8 cellular contexts compared by ENCODE assay signal in genomic region chr14:90495357-90496276, GRCh38.
DNase-seq lines count a peak whose midpoint lies in the region; ATAC-seq and TF ChIP-seq lines count a peak whose summit lies in the region.

No MANE protein-coding gene starts in this region.

- DNase-seq in cardiac muscle cell (ENCODE audit: low read depth in 1 of 2, low spot score in 1 of 2) (peak; percentile 82 to 94), left ventricle myocardium inferior (no peak), RPMI7951 (ENCODE audit: low read depth) (peak; percentile 64), mammary epithelial cell (peak; percentile 51), mesenchymal stem cell (peak; percentile 75), omental fat pad (ENCODE audit: low spot score) (no peak)

- CTCF ChIA-PET in mammary epithelial cell (lab: Charles Lee; ENCODE audit: low non-redundant PET): no interaction called here

- H3K4me2 ChIP-seq in mammary epithelial cell (ENCODE audit: insufficient read depth, low read depth, low read length) (no peak overlapping the region), mesenchymal stem cell (ENCODE audit: low read length, poor library complexity, severe bottlenecking) (no peak overlapping the region)

- no peak overlapping the region for H2AK5ac ChIP-seq in mesenchymal stem cell (ENCODE audit: low read length, severe bottlenecking)

- no peaks in the 10 kb centered on the region for H3K4me1 ChIP-seq in cardiac muscle cell (ENCODE audit: low read depth)
- H3K4me1 ChIP-seq in left ventricle myocardium inferior: peaks cover 20% of the 10 kb centered on the region
- peaks cover 6% of the 10 kb centered on the region for H3K4me1 ChIP-seq in mammary epithelial cell (ENCODE audit: insufficient read depth, low read length)
- peaks cover 4% of the 10 kb centered on the region for H3K4me1 ChIP-seq in mesenchymal stem cell (ENCODE audit: control insufficient read depth, insufficient read depth, low read depth, low read length)

- in situ Hi-C loops in mammary epithelial cell (cut with MboI; ENCODE audit: low sequenced_read_pairs in 2 of 2): no loop called here

- TF ChIP-seq CTCF in cardiac muscle cell (IDR thresholded peaks at IDR 0.05; ENCODE audit: low read depth, low read length): no peak
- no peak for TF ChIP-seq CTCF in left ventricle myocardium inferior (IDR thresholded peaks at IDR 0.05; ENCODE audit: borderline replicate concordance)
- no peak for TF ChIP-seq CTCF in mammary epithelial cell (conservative IDR thresholded peaks at IDR 0.05 in 1 of 2, IDR thresholded peaks at IDR 0.05 in 1 of 2; ENCODE audit: extremely low read depth in 1 of 2, insufficient read depth in 1 of 2, low read depth in 1 of 2, low read length in 2 of 2)
- no peak for TF ChIP-seq CTCF in omental fat pad (IDR thresholded peaks at IDR 0.05)

- WGBS in mammary epithelial cell (ENCODE audit: low coverage, missing lambda C conversion rate): 53% methylated on average over 11 of the region's 12 CpGs
- 54% methylated on average over 11 of the region's 12 CpGs for WGBS in mesenchymal stem cell

- no peak overlapping the region for H3K4ac ChIP-seq in mesenchymal stem cell (ENCODE audit: low read depth in 1 of 2, low read length in 2 of 2)

- H2BK15ac ChIP-seq in mesenchymal stem cell (ENCODE audit: low read depth, poor library complexity, severe bottlenecking): no peak overlapping the region

- H2AFZ ChIP-seq in mammary epithelial cell (ENCODE audit: low read depth, low read length) (no peak overlapping the region), mesenchymal stem cell (ENCODE audit: low read depth, low read length) (no peak overlapping the region)

- H3K36me3 ChIP-seq in cardiac muscle cell (no peaks in the 10 kb centered on the region), left ventricle myocardium inferior (no peaks in the 10 kb centered on the region), mammary epithelial cell (ENCODE audit: insufficient read depth, low read length) (no peaks in the 10 kb centered on the region), mesenchymal stem cell (ENCODE audit: control insufficient read depth in 1 of 2, insufficient read depth in 2 of 2, low read depth in 1 of 2, low read length in 2 of 2) (no peaks in the 10 kb centered on the region)

- no peak overlapping the region for H4K8ac ChIP-seq in mesenchymal stem cell (ENCODE audit: low read length)

- H3K27me3 ChIP-seq in cardiac muscle cell: no peaks in the 10 kb centered on the region
- no peaks in the 10 kb centered on the region for H3K27me3 ChIP-seq in left ventricle myocardium inferior (ENCODE audit: low read depth)
- H3K27me3 ChIP-seq in mammary epithelial cell (ENCODE audit: insufficient read depth, low read length): no peaks in the 10 kb centered on the region
- H3K27me3 ChIP-seq in mesenchymal stem cell (ENCODE audit: control insufficient read depth in 1 of 2, insufficient read depth in 1 of 2, low read length in 2 of 2): peaks cover 18 to 27% of the 10 kb centered on the region in 2 experiments

- H3K79me2 ChIP-seq in mammary epithelial cell (ENCODE audit: insufficient read depth, low read length): no peaks in the 10 kb centered on the region

- H3K9me3 ChIP-seq in cardiac muscle cell (ENCODE audit: low read depth): no peaks in the 10 kb centered on the region
- H3K9me3 ChIP-seq in left ventricle myocardium inferior (replicated peaks): no peaks in the 10 kb centered on the region
- H3K9me3 ChIP-seq in mammary epithelial cell (replicated peaks; ENCODE audit: insufficient read depth, low read length): no peaks in the 10 kb centered on the region
- H3K9me3 ChIP-seq in mesenchymal stem cell (ENCODE audit: control insufficient read depth, low read length): no peaks in the 10 kb centered on the region

- H3K4me3 ChIP-seq in cardiac muscle cell (no peak overlapping the region), left ventricle myocardium inferior (no peak overlapping the region), mammary epithelial cell (replicated peaks in 1 of 3; ENCODE audit: insufficient read depth in 1 of 3, low read depth in 2 of 3, low read length in 3 of 3) (no peak overlapping the region), mesenchymal stem cell (ENCODE audit: insufficient read depth in 1 of 2, low read depth in 1 of 2, low read length in 2 of 2) (no peak overlapping the region)

- no peaks in the 10 kb centered on the region for H3K79me1 ChIP-seq in mesenchymal stem cell (replicated peaks; ENCODE audit: low read length, poor library complexity, severe bottlenecking)

- no peak overlapping the region for H2BK12ac ChIP-seq in mesenchymal stem cell (ENCODE audit: low read length in 2 of 2)

- H3K27ac ChIP-seq in cardiac muscle cell (no peak overlapping the region), left ventricle myocardium inferior (replicated peaks) (no peak overlapping the region), mammary epithelial cell (ENCODE audit: insufficient read depth, low read depth, low read length) (no peak overlapping the region), mesenchymal stem cell (ENCODE audit: low read length, poor library complexity, severe bottlenecking) (no peak overlapping the region)

- no peak overlapping the region for H3K18ac ChIP-seq in mesenchymal stem cell (ENCODE audit: low read depth in 1 of 2, low read length in 2 of 2)

- no peak overlapping the region for H2BK5ac ChIP-seq in mesenchymal stem cell (ENCODE audit: low read depth, low read length, poor library complexity, severe bottlenecking)

- no peak for ATAC-seq in HG03039 (IDR thresholded peaks at IDR 0.05; ENCODE audit: unreplicated experiment)
- ATAC-seq in omental fat pad (ENCODE audit: low FRiP score): no peak
- ATAC-seq in GM19397 (IDR thresholded peaks at IDR 0.05; ENCODE audit: unreplicated experiment): no peak

- H3K23ac ChIP-seq in mesenchymal stem cell (ENCODE audit: low read length in 2 of 2): no peak overlapping the region

- dilution Hi-C loops in mammary epithelial cell (cut with HindIII; ENCODE audit: low sequenced_read_pairs): no loop called here

- H4K20me1 ChIP-seq in mammary epithelial cell (ENCODE audit: insufficient read depth, low read length): no peaks in the 10 kb centered on the region

- no TSS peak for BruUV-seq in mammary epithelial cell (replicated peaks; lab: Mats Ljungman, UMichigan)

- no peak overlapping the region for H2BK120ac ChIP-seq in mesenchymal stem cell (ENCODE audit: low read depth, low read length)

- intact Hi-C loops in left ventricle myocardium inferior (cut with micrococcal nuclease): no loop called here
- intact Hi-C loops in mammary epithelial cell (cut with micrococcal nuclease): loop anchor here (2.0 kb wide), 1 partner anchor 51 kb away; no protein-coding TSS in a partner anchor

- H3K9ac ChIP-seq in mammary epithelial cell (ENCODE audit: insufficient read depth, low read length) (no peak overlapping the region), mesenchymal stem cell (ENCODE audit: low read length) (no peak overlapping the region)

- H4K91ac ChIP-seq in mesenchymal stem cell (ENCODE audit: low read length): no peak overlapping the region

- H3K14ac ChIP-seq in mesenchymal stem cell (ENCODE audit: low read length in 2 of 2): no peak overlapping the region

Comparison
In these comparisons a context has a peak if more than half of its experiments do, and no peak if none do; other contexts are left out.
1. DNase-seq: peak in cardiac muscle cell (2 of 2), RPMI7951 (single experiment), mammary epithelial cell (single experiment) and mesenchymal stem cell (single experiment); none in left ventricle myocardium inferior (single experiment) and omental fat pad (single experiment).